In genomic region chr2:239230318-239231052, GRCh38 we compare ENCODE assay signal across 13 cellular contexts.
A peak's percentile ranks its signal among the peaks of the same experiment; 100 is the strongest.
DNase-seq lines count a peak whose midpoint lies in the region; ATAC-seq and TF ChIP-seq lines count a peak whose summit lies in the region.
"Had no signal": no experiment of that assay in that cellular context is flagged by ENCODE, and none has a peak within 500 bp of the region (broad histone marks: within the 10 kb centered on the region; RNA-seq: fewer than 3 reads in every experiment).

No MANE protein-coding gene starts in this region.

- POLR2A ChIA-PET in MCF 10A (lab: Yijun Ruan, JAX), result no interaction called here

- no peaks in the 10 kb centered on the region for H3K9me3 Mint-ChIP-seq in MCF 10A (ENCODE audit: unreplicated experiment)
- H3K9me3 Mint-ChIP-seq in activated T-helper 17 cell treated with anti-CD3 and anti-CD28 coated beads, Interleukin-2, amount 50 U/mL, for 72 hours, result no peaks in the 10 kb centered on the region
- H3K9me3 Mint-ChIP-seq: WTC11 had no signal

- H3K9me3 ChIP-seq in breast epithelium, result no peaks in the 10 kb centered on the region
- H3K9me3 ChIP-seq in mesodermal cell (ENCODE audit: control insufficient read depth, low read length), result no peaks in the 10 kb centered on the region
- no peaks in the 10 kb centered on the region for H3K9me3 ChIP-seq in upper lobe of right lung

- BruUV-seq in MCF 10A (replicated peaks; lab: Mats Ljungman, UMichigan), result no TSS peak

- H3K36me3 ChIP-seq in breast epithelium (no peaks in the 10 kb centered on the region), mesodermal cell (ENCODE audit: control insufficient read depth, insufficient read depth, low read length) (no peaks in the 10 kb centered on the region), upper lobe of right lung (no peaks in the 10 kb centered on the region)

- WGBS in mesodermal cell (ENCODE audit: insufficient coverage in 2 of 2), 2 experiments, result 90 to 93% methylated on average over 19 to 21 of the region's 26 CpGs

- CTCF ChIA-PET in MCF 10A (lab: Yijun Ruan, JAX), result no interaction called here

- peak; percentile 22 for ATAC-seq in activated T-helper 17 cell treated with anti-CD3 and anti-CD28 coated beads, Interleukin-2, amount 50 U/mL, for 72 hours (replicated peaks)
- peak; percentile 62 for ATAC-seq in upper lobe of right lung
- ATAC-seq in GM19397 (IDR thresholded peaks at IDR 0.05; ENCODE audit: unreplicated experiment), result no peak
- ATAC-seq: left colon, sciatic nerve, WTC11 had no signal

- H3K27ac Mint-ChIP-seq in MCF 10A (ENCODE audit: low read depth, unreplicated experiment), result no peak overlapping the region
- H3K27ac Mint-ChIP-seq in activated T-helper 17 cell treated with anti-CD3 and anti-CD28 coated beads, Interleukin-2, amount 50 U/mL, for 72 hours, result peak overlapping the region; percentile 85
- H3K27ac Mint-ChIP-seq: WTC11 had no signal

- H3K4me1 Mint-ChIP-seq in MCF 10A (ENCODE audit: insufficient read depth, unreplicated experiment), result no peaks in the 10 kb centered on the region
- H3K4me1 Mint-ChIP-seq in activated T-helper 17 cell treated with anti-CD3 and anti-CD28 coated beads, Interleukin-2, amount 50 U/mL, for 72 hours, result peaks cover 44% of the 10 kb centered on the region

- peak overlapping the region; percentile 69 to 72 for H3K27ac ChIP-seq in breast epithelium
- peak overlapping the region; percentile 71 for H3K27ac ChIP-seq in mesodermal cell (ENCODE audit: low read depth, low read length, severe bottlenecking)
- peak overlapping the region; percentile 69 for H3K27ac ChIP-seq in upper lobe of right lung

- H3K4me3 ChIP-seq in breast epithelium (peak overlapping the region in 2 of 3 donors; percentile 24 to 52), mesodermal cell (ENCODE audit: extremely low read depth, insufficient read depth, low read length, poor library complexity, severe bottlenecking) (no peak overlapping the region), upper lobe of right lung (no peak overlapping the region)

- H3K27me3 ChIP-seq in breast epithelium (no peaks in the 10 kb centered on the region), upper lobe of right lung (no peaks in the 10 kb centered on the region)

- H3K36me3 Mint-ChIP-seq in MCF 10A (ENCODE audit: insufficient read depth, unreplicated experiment), result no peaks in the 10 kb centered on the region
- peaks cover 17% of the 10 kb centered on the region for H3K36me3 Mint-ChIP-seq in activated T-helper 17 cell treated with anti-CD3 and anti-CD28 coated beads, Interleukin-2, amount 50 U/mL, for 72 hours (ENCODE audit: low read depth)
- H3K36me3 Mint-ChIP-seq: WTC11 had no signal

- TF ChIP-seq CTCF in breast epithelium (IDR thresholded peaks at IDR 0.05) (no peak), MCF 10A (IDR thresholded peaks at IDR 0.05; ENCODE audit: unreplicated experiment) (no peak), upper lobe of right lung (IDR thresholded peaks at IDR 0.05) (no peak)

- H3K27me3 Mint-ChIP-seq in MCF 10A (ENCODE audit: insufficient read depth, unreplicated experiment), result no peaks in the 10 kb centered on the region
- H3K27me3 Mint-ChIP-seq in activated T-helper 17 cell treated with anti-CD3 and anti-CD28 coated beads, Interleukin-2, amount 50 U/mL, for 72 hours, result no peaks in the 10 kb centered on the region

- no peak overlapping the region for H3K4me3 Mint-ChIP-seq in MCF 10A (ENCODE audit: unreplicated experiment)
- H3K4me3 Mint-ChIP-seq in activated T-helper 17 cell treated with anti-CD3 and anti-CD28 coated beads, Interleukin-2, amount 50 U/mL, for 72 hours, result peak overlapping the region; percentile 78
- H3K4me3 Mint-ChIP-seq: WTC11 had no signal

- TF ChIP-seq POLR2A in breast epithelium (IDR thresholded peaks at IDR 0.05), result no peak

- peaks cover 0 to 10% of the 10 kb centered on the region in 2 donors for H3K4me1 ChIP-seq in breast epithelium
- H3K4me1 ChIP-seq in mesodermal cell (ENCODE audit: control insufficient read depth, insufficient read depth, low read length, poor library complexity, severe bottlenecking), result peaks cover 31% of the 10 kb centered on the region
- H3K4me1 ChIP-seq in upper lobe of right lung, result peaks cover 35% of the 10 kb centered on the region

- intact Hi-C loops in breast epithelium (cut with DNase I; ENCODE audit: low total_unique reads), result no loop called here
- intact Hi-C loops in MCF 10A (cut with micrococcal nuclease), result no loop called here
- intact Hi-C loops in upper lobe of right lung (cut with DNase I), result no loop called here

- peak; percentile 59 to 72 for DNase-seq in breast epithelium (ENCODE audit: low spot score in 2 of 2)
- DNase-seq in MCF 10A (ENCODE audit: unreplicated experiment), result no peak
- DNase-seq in upper lobe of right lung, result peak; percentile 90
- DNase-seq in amniotic stem cell (lab: John Stamatoyannopoulos, UW), result no peak
- no peak for DNase-seq in NCI-H146 (lab: John Stamatoyannopoulos, UW)
- DNase-seq: MM.1S, OCI-M1 had no signal

Comparison
In these comparisons a context has a peak if more than half of its experiments do, and no peak if none do; other contexts are left out.
1. DNase-seq: peak in breast epithelium (2 of 2) and upper lobe of right lung (single experiment); none in MCF 10A (single experiment), amniotic stem cell (single experiment) and NCI-H146 (single experiment).
2. H3K4me3 ChIP-seq: peak in breast epithelium (2 of 3); none in mesodermal cell (single experiment) and upper lobe of right lung (single experiment).
3. Peak in every context shown above with its lines, with median percentiles within 50 percentile points of each other: H3K27ac ChIP-seq.